In genomic region chr11:3421608-3422379, GRCh38 we compare ENCODE assay signal across 8 cellular contexts. TPM values are rescaled to one million over a fixed set of nuclear protein-coding genes. Genes with fewer than 3 reads are reported as not detected.
DNase-seq lines count a peak whose midpoint lies in the region; TF ChIP-seq lines count a peak whose summit lies in the region.
"Not testable (repeated sequence)": the region's sequence is repeated elsewhere in the genome, so short reads cannot be mapped to it uniquely, and the experiment has no call there.

No MANE protein-coding gene starts in this region.

- 5% methylated on average over 42 of the region's 42 CpGs for WGBS in liver

- H3K27me3 Mint-ChIP-seq in activated naive CD4-positive, alpha-beta T cell treated with anti-CD3 and anti-CD28 coated beads for 36 hours (ENCODE audit: low read depth); endothelial cell (ENCODE audit: unreplicated experiment): not testable (repeated sequence)
- H3K27me3 Mint-ChIP-seq in type B pancreatic cell: peaks cover 27% of the 10 kb centered on the region

- not testable (repeated sequence) for H3K9me3 Mint-ChIP-seq in activated naive CD4-positive, alpha-beta T cell treated with anti-CD3 and anti-CD28 coated beads for 36 hours; endothelial cell (ENCODE audit: unreplicated experiment); type B pancreatic cell

- not testable (repeated sequence) for H3K36me3 ChIP-seq in SJCRH30; liver (ENCODE audit: control insufficient read depth in 4 of 4, insufficient read depth in 3 of 4, low read depth in 1 of 4, low read length in 3 of 4); rectal smooth muscle tissue (ENCODE audit: control insufficient read depth, insufficient read depth, low read length)

- DNase-seq in ELR (ENCODE audit: low read depth) (peak; percentile 62), SJCRH30 (peak in 1 of 2 experiments; percentile 56), endothelial cell (ENCODE audit: low spot score) (peak; percentile 20)
- peak; percentile 25 for DNase-seq in Jurkat, Clone E6-1 (ENCODE audit: low read depth, low spot score)
- DNase-seq in activated naive CD4-positive, alpha-beta T cell treated with anti-CD3 and anti-CD28 coated beads for 36 hours: peak; percentile 37
- DNase-seq in type B pancreatic cell (ENCODE audit: extremely low spot score, unreplicated experiment): not testable (repeated sequence)

- H3K27ac Mint-ChIP-seq in activated naive CD4-positive, alpha-beta T cell treated with anti-CD3 and anti-CD28 coated beads for 36 hours: peak overlapping the region; percentile 36
- H3K27ac Mint-ChIP-seq in endothelial cell (ENCODE audit: unreplicated experiment) (peak overlapping the region; percentile 13), type B pancreatic cell (peak overlapping the region; percentile 84)

- H3K4me1 ChIP-seq in SJCRH30; rectal smooth muscle tissue (ENCODE audit: control insufficient read depth, insufficient read depth, low read length): not testable (repeated sequence)
- H3K4me1 ChIP-seq in liver (ENCODE audit: control insufficient read depth in 4 of 4, insufficient read depth in 4 of 4, low read length in 3 of 4): peaks cover 0 to 10% (median 3%) of the 10 kb centered on the region in 4 donors

- not testable (repeated sequence) for H3K27ac ChIP-seq in SJCRH30
- peak overlapping the region in 1 of 2 donors; percentile 28 for H3K27ac ChIP-seq in liver (ENCODE audit: low read depth in 1 of 2, low read length in 2 of 2)
- H3K27ac ChIP-seq in rectal smooth muscle tissue (ENCODE audit: low read depth, low read length): peak overlapping the region; percentile 10

- CTCF ChIA-PET in activated naive CD4-positive, alpha-beta T cell treated with anti-CD3 and anti-CD28 coated beads for 36 hours (lab: Charles Lee): not testable (repeated sequence)

- H3K9me3 ChIP-seq in SJCRH30 (replicated peaks); liver (ENCODE audit: control insufficient read depth in 4 of 4, low read length in 3 of 4): not testable (repeated sequence)

- H3K4me1 Mint-ChIP-seq in activated naive CD4-positive, alpha-beta T cell treated with anti-CD3 and anti-CD28 coated beads for 36 hours (ENCODE audit: low read depth): peaks cover 21% of the 10 kb centered on the region
- H3K4me1 Mint-ChIP-seq in endothelial cell (ENCODE audit: unreplicated experiment): not testable (repeated sequence)
- H3K4me1 Mint-ChIP-seq in type B pancreatic cell (ENCODE audit: unreplicated experiment): peaks cover 17% of the 10 kb centered on the region

- H3K4me3 Mint-ChIP-seq in activated naive CD4-positive, alpha-beta T cell treated with anti-CD3 and anti-CD28 coated beads for 36 hours: peak overlapping the region; percentile 91
- H3K4me3 Mint-ChIP-seq in endothelial cell (ENCODE audit: unreplicated experiment) (peak overlapping the region; percentile 92), type B pancreatic cell (peak overlapping the region; percentile 92)

- TF ChIP-seq CTCF in endothelial cell (IDR thresholded peaks at IDR 0.05; ENCODE audit: unreplicated experiment); liver (IDR thresholded peaks at IDR 0.05; ENCODE audit: low read depth, low read length, missing input control); type B pancreatic cell (conservative IDR thresholded peaks at IDR 0.05): not testable (repeated sequence)

- not testable (repeated sequence) for H3K9ac ChIP-seq in liver (ENCODE audit: low read depth in 1 of 2, low read length in 2 of 2); rectal smooth muscle tissue (ENCODE audit: low read length)

- intact Hi-C loops in activated naive CD4-positive, alpha-beta T cell treated with anti-CD3 and anti-CD28 coated beads for 36 hours (cut with micrococcal nuclease): loop anchor here (1.0 to 5.0 kb wide), 3 partner anchors 42 to 429 kb away; partner anchors contain the start of genes NAP1L4, NUP98 and ZNF195

- not testable (repeated sequence) for H3K36me3 Mint-ChIP-seq in activated naive CD4-positive, alpha-beta T cell treated with anti-CD3 and anti-CD28 coated beads for 36 hours (ENCODE audit: low read depth); endothelial cell (ENCODE audit: low read depth, unreplicated experiment); type B pancreatic cell

- TF ChIP-seq RAD21 in liver (IDR thresholded peaks at IDR 0.05): not testable (repeated sequence)

- H3K27me3 ChIP-seq in SJCRH30; liver (ENCODE audit: control insufficient read depth in 4 of 4, insufficient read depth in 4 of 4, low read length in 3 of 4); rectal smooth muscle tissue (ENCODE audit: control insufficient read depth, insufficient read depth, low read length): not testable (repeated sequence)

- peak overlapping the region; percentile 67 for H3K4me3 ChIP-seq in Jurkat, Clone E6-1 (ENCODE audit: low read length)
- peak overlapping the region; percentile 62 for H3K4me3 ChIP-seq in SJCRH30
- peak overlapping the region in 2 of 3 donors; percentile 57 to 58 for H3K4me3 ChIP-seq in liver (ENCODE audit: low read depth in 1 of 3, low read length in 3 of 3)
- H3K4me3 ChIP-seq in rectal smooth muscle tissue (ENCODE audit: low read length): peak overlapping the region; percentile 64

RNA-seq across cellular contexts. Expression of gene ZNF195, which starts 42.8 kb away (rescaled TPM):
- 30.0 TPM for polyA plus RNA-seq in Jurkat, Clone E6-1 (2012; ENCODE audit: insufficient read depth, insufficient read length)
- 35.8 and 44.8 TPM in 2 replicates for total RNA-seq in SJCRH30 (2014; rRNA removed; shearing (Covaris generic))
- total RNA-seq in activated naive CD4-positive, alpha-beta T cell treated with anti-CD3 and anti-CD28 coated beads for 36 hours: 10 to 100 TPM; 26.7 to 29.2 TPM
- total RNA-seq in endothelial cell (ENCODE audit: unreplicated experiment) (46.0 TPM), liver (10 to 100 TPM in 1 of 2 donors, 1 to 10 TPM in 1; 9.9 to 12.3 TPM), type B pancreatic cell (ENCODE audit: low replicate concordance) (42.5 and 53.4 TPM in 2 replicates)
- 10 to 100 TPM in 1 of 2 donors, 1 to 10 TPM in 1; 4.3 to 12.4 TPM for polyA plus RNA-seq in liver

Comparison
In these comparisons a context has a peak if more than half of its experiments do, and no peak if none do; other contexts are left out.
1. H3K27ac Mint-ChIP-seq: peak in every context shown above with its lines; median percentile 84 in type B pancreatic cell; 36 in activated naive CD4-positive, alpha-beta T cell treated with anti-CD3 and anti-CD28 coated beads for 36 hours; 13 in endothelial cell.